In genomic region chr11:78363018-78363619, GRCh38 we compare ENCODE assay signal across 1 cellular context.
TF ChIP-seq lines count a peak whose summit lies in the region.

No MANE protein-coding gene starts in this region.

TF ChIP-seq in K562, 482 proteins besides CTCF, POLR2A, EP300 and RAD21 (continued from another document and continues in another):
- TF ChIP-seq CUX1 (CRISPR knock-in tag; IDR thresholded peaks at IDR 0.05) (no peak), SMAD3 (CRISPR knock-in tag; conservative IDR thresholded peaks at IDR 0.05) (no peak), ZNF592 (IDR thresholded peaks at IDR 0.05) (0 out of 2 replicates have a peak, but pooled peaks have one; percentile 25), SIX5 (IDR thresholded peaks at IDR 0.05; ENCODE audit: borderline replicate concordance in 1 of 2, insufficient read depth in 1 of 2, low read depth in 1 of 2, low read length in 2 of 2) (no peak), NUFIP1 (IDR thresholded peaks at IDR 0.05; ENCODE audit: partially characterized antibody) (no peak), ZNF583 (CRISPR knock-in tag; IDR thresholded peaks at IDR 0.05) (no peak), MAZ (CRISPR knock-in tag; conservative IDR thresholded peaks at IDR 0.05 in 1 of 2, IDR thresholded peaks at IDR 0.05 in 1 of 2) (no peak), DEAF1 (CRISPR knock-in tag; IDR thresholded peaks at IDR 0.05) (no peak), CHD2 (IDR thresholded peaks at IDR 0.05; ENCODE audit: low read depth, low read length) (no peak), SMC3 (conservative IDR thresholded peaks at IDR 0.05; ENCODE audit: insufficient read depth, low read depth, low read length) (no peak), ZNF311 (CRISPR knock-in tag; IDR thresholded peaks at IDR 0.05) (0 out of 2 replicates have a peak, but pooled peaks have one; percentile 23), MAFF (IDR thresholded peaks at IDR 0.05; ENCODE audit: low read length) (peak; percentile 79), PATZ1 (CRISPR knock-in tag; IDR thresholded peaks at IDR 0.05; ENCODE audit: borderline replicate concordance) (no peak), ZNF316 (IDR thresholded peaks at IDR 0.05) (peak; percentile 94), USF2 (CRISPR knock-in tag; IDR thresholded peaks at IDR 0.05) (no peak), ZNF165 (CRISPR knock-in tag; IDR thresholded peaks at IDR 0.05; ENCODE audit: borderline replicate concordance) (no peak), SNRNP70 (optimal IDR thresholded peaks at IDR 0.05; ENCODE audit: low read depth, low read length) (no peak), BRF2 (IDR thresholded peaks at IDR 0.05; ENCODE audit: borderline replicate concordance, insufficient read depth, insufficient read length) (no peak), CHAMP1 (IDR thresholded peaks at IDR 0.05) (no peak), ZSCAN29 (IDR thresholded peaks at IDR 0.05) (no peak), FUS (optimal IDR thresholded peaks at IDR 0.05; ENCODE audit: low read depth, low read length) (no peak), SIRT6 (IDR thresholded peaks at IDR 0.05; ENCODE audit: low read depth, low read length) (no peak), CBFA2T2 (conservative IDR thresholded peaks at IDR 0.05) (no peak), HMGN3 (IDR thresholded peaks at IDR 0.05; ENCODE audit: borderline replicate concordance, extremely low read depth, insufficient read length, low read depth, low read length) (no peak), ZNF449 (CRISPR knock-in tag; IDR thresholded peaks at IDR 0.05) (no peak), MYC (IDR thresholded peaks at IDR 0.05; ENCODE audit: low read depth, low read length) (no peak), MYC (CRISPR knock-in tag; IDR thresholded peaks at IDR 0.05; ENCODE audit: borderline replicate concordance, low read depth) (no peak), U2AF1 (optimal IDR thresholded peaks at IDR 0.05; ENCODE audit: low read depth, low read length) (no peak), GATAD2A (IDR thresholded peaks at IDR 0.05) (no peak), IRF1 (CRISPR knock-in tag; IDR thresholded peaks at IDR 0.05; ENCODE audit: borderline replicate concordance) (no peak), BACH1 (tag; IDR thresholded peaks at IDR 0.05) (no peak), ARID2 (IDR thresholded peaks at IDR 0.05) (no peak), GTF2B (IDR thresholded peaks at IDR 0.05; ENCODE audit: extremely low read depth, insufficient read length) (no peak), THRA (IDR thresholded peaks at IDR 0.05) (no peak), GTF2A2 (tag; IDR thresholded peaks at IDR 0.05) (no peak), NFIC (IDR thresholded peaks at IDR 0.05) (no peak), TBP (optimal IDR thresholded peaks at IDR 0.05; ENCODE audit: low read depth, low read length) (no peak)
